ENCODE assay signal across 16 cellular contexts in the genomic region with DNA sequence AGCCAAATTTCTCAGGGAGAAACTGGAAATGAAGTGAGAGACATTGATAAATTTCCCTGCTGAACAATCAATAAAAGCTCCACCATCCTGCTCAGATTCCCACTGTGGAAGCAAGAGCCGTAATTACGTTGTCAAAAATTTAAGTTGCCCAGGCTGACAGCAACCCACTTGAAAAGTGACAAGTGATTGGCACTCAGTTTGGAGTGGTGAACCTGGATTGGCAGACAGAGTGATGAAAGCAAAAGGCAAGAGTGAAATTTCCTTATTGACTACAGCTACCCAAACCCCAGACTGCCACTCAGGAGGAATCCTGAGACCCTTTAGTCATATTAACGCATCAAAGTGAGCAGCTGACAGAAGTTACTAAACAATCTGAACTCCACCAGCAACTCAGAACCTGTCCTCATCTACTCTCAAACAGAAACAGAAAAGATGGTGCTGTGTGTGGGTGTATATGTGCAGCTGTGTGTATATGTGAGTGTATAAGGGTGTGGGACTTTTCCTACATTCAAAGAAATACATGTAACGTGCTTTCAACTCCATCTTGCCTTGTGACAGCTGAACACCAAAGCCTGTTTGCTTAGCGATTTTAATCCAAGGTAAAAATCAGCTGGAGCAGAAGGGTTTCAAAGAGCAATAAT.
"Had no signal": no experiment of that assay in that cellular context is flagged by ENCODE, and none has a peak within 500 bp of the region (broad histone marks: within the 10 kb centered on the region; RNA-seq: fewer than 3 reads in every experiment).

No MANE protein-coding gene starts in this region.

- DNase-seq: activated CD4-positive, alpha-beta T cell treated with anti-CD3 and anti-CD28 coated beads, Interleukin-2, amount 10 ng/mL, durations not matched to agents 24 days and 14 days; activated CD4-positive, CD25-positive, alpha-beta regulatory T cell; activated CD8-positive, alpha-beta memory T cell treated with anti-CD3 and anti-CD28 coated beads, Interleukin-2, amount 50 U/mL, for 4 hours; activated CD8-positive, alpha-beta T cell treated with anti-CD3 and anti-CD28 coated beads, Interleukin-2, amount 10 ng/mL, durations not matched to agents 7 days and 5 days; activated gamma-delta T cell; activated T-cell treated with anti-CD3 and anti-CD28 coated beads, Interleukin-2, amount 50 U/mL, for 72 hours; amygdala; body of pancreas; left cardiac atrium; midbrain; posterior cingulate gyrus; right cardiac atrium; stimulated activated CD4-positive, alpha-beta T cell treated with anti-CD3 and anti-CD28 coated beads, Interleukin-15, amount 100 ng/mL, for 24 hours; stimulated activated CD4-positive, alpha-beta T cell treated with anti-CD3 and anti-CD28 coated beads, Interleukin-4, amount 100 ng/mL, for 1 hour; stimulated activated naive CD4-positive, alpha-beta T cell had no signal

- ATAC-seq: activated CD8-positive, alpha-beta T cell treated with anti-CD3 and anti-CD28 coated beads, Interleukin-2, amount 10 ng/mL, durations not matched to agents 7 days and 5 days; activated T-cell treated with anti-CD3 and anti-CD28 coated beads, Interleukin-2, amount 50 U/mL, for 72 hours; body of pancreas; esophagus mucosa; left cardiac atrium; right cardiac atrium had no signal
